Comparison of ENCODE assay signal across 2 cellular contexts in genomic region chr1:200714504-200715187, GRCh38.
TF ChIP-seq lines count a peak whose summit lies in the region.

No MANE protein-coding gene starts in this region.

TF ChIP-seq in HCT116, 20 proteins besides CTCF, POLR2A, EP300 and RAD21:
- TF ChIP-seq FOSL1 (IDR thresholded peaks at IDR 0.05; ENCODE audit: low read depth), result no peak
- TF ChIP-seq POLR2AphosphoS5 (IDR thresholded peaks at IDR 0.05; ENCODE audit: low read depth, low read length), result no peak
- TF ChIP-seq YY1 (IDR thresholded peaks at IDR 0.05; ENCODE audit: extremely low read depth, insufficient replicate concordance, low read depth, low read length), result no peak
- no peak for TF ChIP-seq ZNF274 (IDR thresholded peaks at IDR 0.05; ENCODE audit: low read depth, low read length)
- no peak for TF ChIP-seq TCF7L2 (IDR thresholded peaks at IDR 0.05; ENCODE audit: borderline replicate concordance, extremely low read depth, insufficient read depth, insufficient read length)
- TF ChIP-seq CEBPB (IDR thresholded peaks at IDR 0.05; ENCODE audit: low read depth), result no peak
- TF ChIP-seq ATF3 (IDR thresholded peaks at IDR 0.05), result no peak
- TF ChIP-seq SIN3A (IDR thresholded peaks at IDR 0.05; ENCODE audit: low read depth), result no peak
- no peak for TF ChIP-seq JUND (IDR thresholded peaks at IDR 0.05)
- no peak for TF ChIP-seq ZFX (IDR thresholded peaks at IDR 0.05)
- TF ChIP-seq CBX3 (IDR thresholded peaks at IDR 0.05; ENCODE audit: low read depth), result no peak
- TF ChIP-seq EGR1 (IDR thresholded peaks at IDR 0.05; ENCODE audit: low read depth), result no peak
- no peak for TF ChIP-seq ZBTB33 (IDR thresholded peaks at IDR 0.05; ENCODE audit: extremely low read depth, insufficient replicate concordance, low read length)
- no peak for TF ChIP-seq MAX (IDR thresholded peaks at IDR 0.05)
- no peak for TF ChIP-seq REST (IDR thresholded peaks at IDR 0.05; ENCODE audit: low read depth)
- no peak for TF ChIP-seq SP1 (IDR thresholded peaks at IDR 0.05; ENCODE audit: low read depth)
TF ChIP-seq in HCT116: peak in this region for 0.

TF ChIP-seq in K562, 482 proteins besides CTCF, POLR2A, EP300 and RAD21:
- TF ChIP-seq ZKSCAN8 (CRISPR knock-in tag; IDR thresholded peaks at IDR 0.05), result no peak
- TF ChIP-seq ZFX (CRISPR knock-in tag; IDR thresholded peaks at IDR 0.05), result no peak
- no peak for TF ChIP-seq POLR3A (IDR thresholded peaks at IDR 0.05; ENCODE audit: borderline replicate concordance, extremely low read depth, insufficient read depth, insufficient read length)
- TF ChIP-seq RBM39 (optimal IDR thresholded peaks at IDR 0.05; ENCODE audit: low read depth, low read length), result no peak
- TF ChIP-seq ZNF395 (CRISPR knock-in tag; IDR thresholded peaks at IDR 0.05), result no peak
- no peak for TF ChIP-seq HMGN3 (IDR thresholded peaks at IDR 0.05; ENCODE audit: borderline replicate concordance, extremely low read depth, insufficient read length, low read depth, low read length)
- no peak for TF ChIP-seq MIER1 (IDR thresholded peaks at IDR 0.05; ENCODE audit: low read depth)
- TF ChIP-seq TCF7 (IDR thresholded peaks at IDR 0.05; ENCODE audit: borderline replicate concordance), result no peak
- no peak for TF ChIP-seq MTF1 (CRISPR knock-in tag; IDR thresholded peaks at IDR 0.05; ENCODE audit: borderline replicate concordance)
- TF ChIP-seq ELK3 (CRISPR knock-in tag; IDR thresholded peaks at IDR 0.05), result no peak
- TF ChIP-seq CHD1 (IDR thresholded peaks at IDR 0.05; ENCODE audit: low read length), result no peak
